In genomic region chr4:72568959-72569718, GRCh38 we compare ENCODE assay signal across 1 cellular context.
A peak's percentile ranks its signal among the peaks of the same experiment; 100 is the strongest.
TF ChIP-seq lines count a peak whose summit lies in the region.

TSS of gene ADAMTS3 (minus strand) at chr4:72569221. CDS start at chr4:72568762, 459 bp downstream.

TF ChIP-seq in K562, 482 proteins besides CTCF, POLR2A, EP300 and RAD21 (continued from another document and continues in another):
- TF ChIP-seq, protein P1, sequence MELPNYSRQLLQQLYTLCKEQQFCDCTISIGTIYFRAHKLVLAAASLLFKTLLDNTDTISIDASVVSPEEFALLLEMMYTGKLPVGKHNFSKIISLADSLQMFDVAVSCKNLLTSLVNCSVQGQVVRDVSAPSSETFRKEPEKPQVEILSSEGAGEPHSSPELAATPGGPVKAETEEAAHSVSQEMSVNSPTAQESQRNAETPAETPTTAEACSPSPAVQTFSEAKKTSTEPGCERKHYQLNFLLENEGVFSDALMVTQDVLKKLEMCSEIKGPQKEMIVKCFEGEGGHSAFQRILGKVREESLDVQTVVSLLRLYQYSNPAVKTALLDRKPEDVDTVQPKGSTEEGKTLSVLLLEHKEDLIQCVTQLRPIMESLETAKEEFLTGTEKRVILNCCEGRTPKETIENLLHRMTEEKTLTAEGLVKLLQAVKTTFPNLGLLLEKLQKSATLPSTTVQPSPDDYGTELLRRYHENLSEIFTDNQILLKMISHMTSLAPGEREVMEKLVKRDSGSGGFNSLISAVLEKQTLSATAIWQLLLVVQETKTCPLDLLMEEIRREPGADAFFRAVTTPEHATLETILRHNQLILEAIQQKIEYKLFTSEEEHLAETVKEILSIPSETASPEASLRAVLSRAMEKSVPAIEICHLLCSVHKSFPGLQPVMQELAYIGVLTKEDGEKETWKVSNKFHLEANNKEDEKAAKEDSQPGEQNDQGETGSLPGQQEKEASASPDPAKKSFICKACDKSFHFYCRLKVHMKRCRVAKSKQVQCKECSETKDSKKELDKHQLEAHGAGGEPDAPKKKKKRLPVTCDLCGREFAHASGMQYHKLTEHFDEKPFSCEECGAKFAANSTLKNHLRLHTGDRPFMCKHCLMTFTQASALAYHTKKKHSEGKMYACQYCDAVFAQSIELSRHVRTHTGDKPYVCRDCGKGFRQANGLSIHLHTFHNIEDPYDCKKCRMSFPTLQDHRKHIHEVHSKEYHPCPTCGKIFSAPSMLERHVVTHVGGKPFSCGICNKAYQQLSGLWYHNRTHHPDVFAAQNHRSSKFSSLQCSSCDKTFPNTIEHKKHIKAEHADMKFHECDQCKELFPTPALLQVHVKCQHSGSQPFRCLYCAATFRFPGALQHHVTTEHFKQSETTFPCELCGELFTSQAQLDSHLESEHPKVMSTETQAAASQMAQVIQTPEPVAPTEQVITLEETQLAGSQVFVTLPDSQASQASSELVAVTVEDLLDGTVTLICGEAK (IDR thresholded peaks at IDR 0.05) = no peak
- TF ChIP-seq, protein P1 (CRISPR knock-in tag; IDR thresholded peaks at IDR 0.05) = no peak
- TF ChIP-seq HOMEZ (CRISPR knock-in tag; IDR thresholded peaks at IDR 0.05) = no peak
- TF ChIP-seq NBN (IDR thresholded peaks at IDR 0.05; ENCODE audit: low read depth) = peak; percentile 89; the same call in 1 of the 2 replicates
- no peak for TF ChIP-seq MITF (IDR thresholded peaks at IDR 0.05)
- TF ChIP-seq THAP12 (CRISPR knock-in tag; IDR thresholded peaks at IDR 0.05) = no peak
- TF ChIP-seq EGR1 (conservative IDR thresholded peaks at IDR 0.05) = peak; percentile 97
- peak; percentile 80 for TF ChIP-seq NFRKB (IDR thresholded peaks at IDR 0.05; ENCODE audit: low read depth)
- TF ChIP-seq, protein P2, sequence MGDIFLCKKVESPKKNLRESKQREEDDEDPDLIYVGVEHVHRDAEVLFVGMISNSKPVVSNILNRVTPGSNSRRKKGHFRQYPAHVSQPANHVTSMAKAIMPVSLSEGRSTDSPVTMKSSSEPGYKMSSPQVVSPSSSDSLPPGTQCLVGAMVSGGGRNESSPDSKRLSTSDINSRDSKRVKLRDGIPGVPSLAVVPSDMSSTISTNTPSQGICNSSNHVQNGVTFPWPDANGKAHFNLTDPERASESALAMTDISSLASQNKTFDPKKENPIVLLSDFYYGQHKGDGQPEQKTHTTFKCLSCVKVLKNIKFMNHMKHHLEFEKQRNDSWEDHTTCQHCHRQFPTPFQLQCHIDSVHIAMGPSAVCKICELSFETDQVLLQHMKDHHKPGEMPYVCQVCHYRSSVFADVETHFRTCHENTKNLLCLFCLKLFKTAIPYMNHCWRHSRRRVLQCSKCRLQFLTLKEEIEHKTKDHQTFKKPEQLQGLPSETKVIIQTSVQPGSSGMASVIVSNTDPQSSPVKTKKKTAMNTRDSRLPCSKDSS (IDR thresholded peaks at IDR 0.05; ENCODE audit: low read depth, partially characterized antibody) = no peak
- no peak for TF ChIP-seq PTTG1 (tag; IDR thresholded peaks at IDR 0.05; ENCODE audit: low read depth)
- TF ChIP-seq PYGO2 (tag; IDR thresholded peaks at IDR 0.05) = no peak
- peak; percentile 99 for TF ChIP-seq POLR2G (IDR thresholded peaks at IDR 0.05; ENCODE audit: low read depth, low read length)
- TF ChIP-seq BCOR (IDR thresholded peaks at IDR 0.05) = peak; percentile 73
- no peak for TF ChIP-seq FOXP4 (CRISPR knock-in tag; IDR thresholded peaks at IDR 0.05; ENCODE audit: borderline replicate concordance)
- no peak for TF ChIP-seq ETV5 (CRISPR knock-in tag; IDR thresholded peaks at IDR 0.05; ENCODE audit: low read depth)
- peak; percentile 30 for TF ChIP-seq NEUROD1 (IDR thresholded peaks at IDR 0.05; ENCODE audit: borderline replicate concordance, low read depth, low read length, partially characterized antibody)
- no peak for TF ChIP-seq CREB3 (tag; conservative IDR thresholded peaks at IDR 0.05; ENCODE audit: low read depth)
- TF ChIP-seq SMARCB1 (IDR thresholded peaks at IDR 0.05; ENCODE audit: insufficient read length, low read depth) = no peak
- no peak for TF ChIP-seq SAFB2 (IDR thresholded peaks at IDR 0.05; ENCODE audit: borderline replicate concordance, low read depth, low read length, severe bottlenecking)
- no peak for TF ChIP-seq SP2 (IDR thresholded peaks at IDR 0.05; ENCODE audit: extremely low read depth, low read depth, low read length, poor library complexity, severe bottlenecking)
- peak; percentile 17 for TF ChIP-seq HDAC3 (IDR thresholded peaks at IDR 0.05; ENCODE audit: borderline replicate concordance, partially characterized antibody)
- TF ChIP-seq ZNF449 (CRISPR knock-in tag; IDR thresholded peaks at IDR 0.05) = no peak
- TF ChIP-seq GTF3C2 (IDR thresholded peaks at IDR 0.05; ENCODE audit: borderline replicate concordance, extremely low read depth, insufficient read length) = no peak
- TF ChIP-seq CGGBP1 (CRISPR knock-in tag; IDR thresholded peaks at IDR 0.05) = no peak
- peak; percentile 7 for TF ChIP-seq ARID1B (IDR thresholded peaks at IDR 0.05)
- TF ChIP-seq THRB (CRISPR knock-in tag; conservative IDR thresholded peaks at IDR 0.05) = no peak
